In the genomic region with DNA sequence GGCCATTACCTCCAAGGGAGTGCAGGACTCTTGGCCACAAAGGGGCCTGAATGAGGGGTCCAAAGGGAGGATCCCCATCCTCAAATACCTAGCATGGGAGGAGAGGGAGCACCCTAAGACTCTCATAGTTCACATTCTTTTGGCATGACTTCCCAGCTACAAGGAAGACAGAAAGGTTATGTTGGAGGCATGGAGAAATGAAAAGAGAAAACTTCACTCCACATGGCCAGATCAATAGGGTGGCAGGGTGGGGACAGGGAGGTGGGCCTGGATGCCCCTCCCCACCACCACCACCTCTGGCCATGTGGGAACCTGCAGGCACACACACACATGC, we compare ENCODE assay signal across 17 cellular contexts.
DNase-seq lines count a peak whose midpoint lies in the region; ATAC-seq, FAIRE-seq and TF ChIP-seq lines count a peak whose summit lies in the region.
"Had no signal": no experiment of that assay in that cellular context is flagged by ENCODE, and none has a peak within 500 bp of the region (broad histone marks: within the 10 kb centered on the region; RNA-seq: fewer than 3 reads in every experiment).

No MANE protein-coding gene starts in this region.

- H3K9me3 ChIP-seq in T-helper 17 cell (ENCODE audit: control insufficient read depth, low read length, poor library complexity, severe bottlenecking) (no peaks in the 10 kb centered on the region), small intestine (ENCODE audit: control insufficient read depth, low read depth) (no peaks in the 10 kb centered on the region), ovary (no peaks in the 10 kb centered on the region)
- H3K9me3 ChIP-seq: BLaER1 had no signal

- peaks cover 56% of the 10 kb centered on the region for H3K27me3 Mint-ChIP-seq in T-helper 17 cell
- H3K27me3 Mint-ChIP-seq in memory B cell = no peaks in the 10 kb centered on the region

- H3K36me3 ChIP-seq in small intestine (ENCODE audit: control insufficient read depth in 2 of 2, insufficient read depth in 2 of 2, low read length in 2 of 2) (no peaks in the 10 kb centered on the region), ovary (no peaks in the 10 kb centered on the region)

- no peak for FAIRE-seq in small intestine (lab: Jason Lieb, UNC)
- FAIRE-seq: RCC 7860 had no signal

- peaks cover 3% of the 10 kb centered on the region for H3K9me3 Mint-ChIP-seq in memory B cell

- H3K4me3 Mint-ChIP-seq in T-helper 17 cell (no peak overlapping the region), memory B cell (peak overlapping the region; percentile 11)
- H3K4me3 Mint-ChIP-seq: CD8-positive, alpha-beta T cell; GM23338 had no signal

- H3K36me3 Mint-ChIP-seq in T-helper 17 cell (ENCODE audit: low read depth) (peaks cover 2% of the 10 kb centered on the region), memory B cell (peaks cover 48% of the 10 kb centered on the region)
- H3K36me3 Mint-ChIP-seq: CD8-positive, alpha-beta T cell had no signal

- H3K4me3 ChIP-seq in small intestine (ENCODE audit: low read depth in 1 of 2, low read length in 2 of 2) (no peak overlapping the region), ovary (no peak overlapping the region)
- H3K4me3 ChIP-seq: BLaER1, GM23338 had no signal

- H3K27me3 ChIP-seq in small intestine (ENCODE audit: control insufficient read depth in 2 of 2, insufficient read depth in 2 of 2, low read length in 2 of 2) (peaks cover 0 to 3% of the 10 kb centered on the region in 2 donors), ovary (no peaks in the 10 kb centered on the region)
- H3K27me3 ChIP-seq: BLaER1 had no signal

- H3K27ac ChIP-seq in small intestine (ENCODE audit: low read depth in 1 of 2, low read length in 1 of 2) = no peak overlapping the region
- H3K27ac ChIP-seq in ovary = no peak overlapping the region
- H3K27ac ChIP-seq: BLaER1 had no signal

- no peak for TF ChIP-seq EP300 in ovary (IDR thresholded peaks at IDR 0.05)

- H3K27ac Mint-ChIP-seq in T-helper 17 cell = peak overlapping the region; percentile 21
- H3K27ac Mint-ChIP-seq in memory B cell = no peak overlapping the region
- H3K27ac Mint-ChIP-seq: CD8-positive, alpha-beta T cell; GM23338 had no signal

- intact Hi-C loops in ovary (cut with DNase I) = no loop called here

- peaks cover 12% of the 10 kb centered on the region for H3K4me1 Mint-ChIP-seq in T-helper 17 cell
- H3K4me1 Mint-ChIP-seq in memory B cell = peaks cover 74% of the 10 kb centered on the region

- DNase-seq in HT-29 (ENCODE audit: low spot score) (peak; percentile 21), T-helper 17 cell (no peak), memory B cell (ENCODE audit: low spot score in 2 of 2) (no peak), small intestine (no peak), ovary (no peak), NCI-H1436 treated with DMSO at 0.1 percent for 48 hours (lab: John Stamatoyannopoulos, UW) (no peak)
- DNase-seq: DMS79, KG1, NCI-H146, NCI-H2081, NCI-H510A, SIG-M5 had no signal

- TF ChIP-seq CTCF in ovary (IDR thresholded peaks at IDR 0.05) = no peak

- H3K4me1 ChIP-seq in small intestine (ENCODE audit: control insufficient read depth in 2 of 2, insufficient read depth in 1 of 2, low read depth in 1 of 2, low read length in 1 of 2) (no peaks in the 10 kb centered on the region), ovary (ENCODE audit: insufficient read depth) (no peaks in the 10 kb centered on the region)

- ATAC-seq in T-helper 17 cell = no peak
- no peak for ATAC-seq in memory B cell (ENCODE audit: low read depth)
- ATAC-seq in HG03378 (IDR thresholded peaks at IDR 0.05; ENCODE audit: unreplicated experiment) = no peak
- ATAC-seq: CD8-positive, alpha-beta T cell; GM23338 had no signal

- TF ChIP-seq POLR2A in ovary (IDR thresholded peaks at IDR 0.05) = no peak
